Comparison of ENCODE assay signal across 8 cellular contexts in the genomic region with DNA sequence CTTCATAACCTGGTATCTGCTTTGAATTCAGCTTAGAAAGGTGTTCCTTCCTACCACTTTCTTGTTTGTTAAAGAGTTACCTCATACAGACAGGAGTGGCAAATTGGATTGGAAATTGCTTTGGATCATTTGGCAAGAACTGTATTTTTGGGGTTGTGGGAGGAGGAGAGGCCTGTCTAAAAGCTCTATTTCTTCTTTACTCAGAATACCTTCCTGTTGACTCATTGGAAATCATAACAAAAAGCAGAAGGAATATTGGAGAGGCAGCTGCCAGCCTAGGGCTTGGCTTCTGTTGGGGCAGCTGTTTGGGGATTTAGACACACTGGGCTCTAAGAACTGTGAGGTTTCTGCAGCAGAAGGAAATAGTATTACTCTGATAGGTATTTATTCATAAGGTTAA. TPM values are rescaled to one million over a fixed set of nuclear protein-coding genes. Genes with fewer than 3 reads are reported as not detected.
DNase-seq lines count a peak whose midpoint lies in the region; ATAC-seq and FAIRE-seq lines count a peak whose summit lies in the region.

No MANE protein-coding gene starts in this region.

- FAIRE-seq in frontal cortex (lab: Jason Lieb, UNC), result no peak

- no peaks in the 10 kb centered on the region for H3K9me3 ChIP-seq in thymus (ENCODE audit: control insufficient read depth)

- no peaks in the 10 kb centered on the region for H3K36me3 ChIP-seq in thymus (ENCODE audit: control insufficient read depth, insufficient read depth)

- H3K4me3 ChIP-seq in thymus (ENCODE audit: low read length), result no peak overlapping the region

- peaks cover 13% of the 10 kb centered on the region for H3K4me1 ChIP-seq in thymus (ENCODE audit: control insufficient read depth, insufficient read depth, low read length)

- no peak for ATAC-seq in GM18511 (IDR thresholded peaks at IDR 0.05; ENCODE audit: unreplicated experiment)
- ATAC-seq in HG03139 (IDR thresholded peaks at IDR 0.05; ENCODE audit: unreplicated experiment), result no peak

- peak overlapping the region; percentile 15 for H3K27ac ChIP-seq in thymus (ENCODE audit: low read depth)

- peak; percentile 84 for DNase-seq in ELR (ENCODE audit: low read depth)
- peak; percentile 49 to 78 for DNase-seq in NCI-H446 (lab: John Stamatoyannopoulos, UW)
- peak; percentile 88 for DNase-seq in astrocyte of the hippocampus (ENCODE audit: low read depth, low spot score)
- peak; percentile 94 for DNase-seq in kidney glomerular epithelial cell (lab: John Stamatoyannopoulos, UW)
- DNase-seq in frontal cortex (ENCODE audit: low spot score in 2 of 2), result no peak

- H3K27me3 ChIP-seq in thymus (ENCODE audit: control insufficient read depth, insufficient read depth), result no peaks in the 10 kb centered on the region

RNA-seq across cellular contexts. Expression of a gene that starts 14.2 kb away (rescaled TPM):
- polyA plus RNA-seq in thymus, result 144 TPM
- 44.8 TPM for total RNA-seq in frontal cortex

RNA-seq across cellular contexts. Expression of a gene that starts 50.1 kb away (rescaled TPM):
- polyA plus RNA-seq in thymus, result 1.9 TPM
- total RNA-seq in frontal cortex, result 4.5 TPM

Comparison
In these comparisons a context has a peak if more than half of its experiments do, and no peak if none do; other contexts are left out.
1. DNase-seq: peak in ELR (single experiment), NCI-H446 (2 of 2), astrocyte of the hippocampus (single experiment) and kidney glomerular epithelial cell (single experiment); none in frontal cortex (0 of 2).